25 cellular contexts compared by ENCODE assay signal in genomic region chr4:7472443-7473013, GRCh38. TPM values are rescaled to one million over a fixed set of nuclear protein-coding genes. Genes with fewer than 3 reads are reported as not detected.
A peak's percentile ranks its signal among the peaks of the same experiment; 100 is the strongest.
DNase-seq lines count a peak whose midpoint lies in the region; ATAC-seq and TF ChIP-seq lines count a peak whose summit lies in the region.
"Had no signal": no experiment of that assay in that cellular context is flagged by ENCODE, and none has a peak within 500 bp of the region (broad histone marks: within the 10 kb centered on the region; RNA-seq: fewer than 3 reads in every experiment).

No MANE protein-coding gene starts in this region.

- H3K27ac Mint-ChIP-seq in chondrocyte (ENCODE audit: unreplicated experiment) (no peak overlapping the region), nephron (peak overlapping the region in 1 of 3 experiments; percentile 42), MCF 10A (ENCODE audit: low read depth, unreplicated experiment) (no peak overlapping the region)
- H3K27ac Mint-ChIP-seq: activated CD4-positive, alpha-beta T cell treated with anti-CD3 and anti-CD28 coated beads, Interleukin-2, amount 10 ng/mL, durations not matched to agents 24 days and 14 days had no signal

- peak; percentile 43 for DNase-seq in Right ventricle myocardium inferior (ENCODE audit: missing footprints)
- no peak for DNase-seq in cardiac septum (ENCODE audit: low spot score)
- no peak for DNase-seq in chondrocyte (ENCODE audit: low spot score)
- no peak for DNase-seq in MCF 10A (ENCODE audit: unreplicated experiment)
- no peak for DNase-seq in GM19240 (ENCODE audit: insufficient read length, low spot score)
- DNase-seq: activated CD4-positive, alpha-beta T cell treated with anti-CD3 and anti-CD28 coated beads, Interleukin-2, amount 10 ng/mL, durations not matched to agents 24 days and 14 days; activated CD8-positive, alpha-beta memory T cell treated with anti-CD3 and anti-CD28 coated beads for 24 hours; activated effector memory CD4-positive, alpha-beta T cell treated with Interleukin-2 at 50 U/mL for 16 hours; activated T-cell treated with anti-CD3 and anti-CD28 coated beads for 4 hours; DMS 273 treated with DMSO at 0.1 percent for 48 hours; hypothalamus; KBM-7; left ventricle myocardium inferior; mesenchymal stem cell; NCI-H1105; NCI-H2081 treated with DMSO at 0.1 percent for 48 hours; NCI-H446 treated with DMSO at 0.1 percent for 48 hours; posterior cingulate gyrus; stimulated activated CD4-positive, alpha-beta T cell treated with anti-CD3 and anti-CD28 coated beads, Interleukin-4, amount 100 ng/mL, for 1 hour; stomach had no signal

- H3K4me1 Mint-ChIP-seq in chondrocyte (ENCODE audit: low read depth): no peaks in the 10 kb centered on the region
- H3K4me1 Mint-ChIP-seq in nephron: peaks cover 27% of the 10 kb centered on the region
- no peaks in the 10 kb centered on the region for H3K4me1 Mint-ChIP-seq in MCF 10A (ENCODE audit: insufficient read depth, unreplicated experiment)
- H3K4me1 Mint-ChIP-seq: activated CD4-positive, alpha-beta T cell treated with anti-CD3 and anti-CD28 coated beads, Interleukin-2, amount 10 ng/mL, durations not matched to agents 24 days and 14 days had no signal

- H3K4me3 Mint-ChIP-seq in chondrocyte (ENCODE audit: unreplicated experiment) (no peak overlapping the region), nephron (no peak overlapping the region), MCF 10A (ENCODE audit: unreplicated experiment) (no peak overlapping the region)
- H3K4me3 Mint-ChIP-seq: activated CD4-positive, alpha-beta T cell treated with anti-CD3 and anti-CD28 coated beads, Interleukin-2, amount 10 ng/mL, durations not matched to agents 24 days and 14 days had no signal

- CTCF ChIA-PET in MCF 10A (lab: Yijun Ruan, JAX): no interaction called here

- H3K36me3 Mint-ChIP-seq in chondrocyte (ENCODE audit: low read depth) (no peaks in the 10 kb centered on the region), nephron (ENCODE audit: low read depth) (no peaks in the 10 kb centered on the region), MCF 10A (ENCODE audit: insufficient read depth, unreplicated experiment) (no peaks in the 10 kb centered on the region)
- H3K36me3 Mint-ChIP-seq: activated naive CD4-positive, alpha-beta T cell treated with anti-CD3 and anti-CD28 coated beads, Interleukin-2, amount 50 U/mL, for 72 hours had no signal

- POLR2A ChIA-PET in MCF 10A (lab: Yijun Ruan, JAX): no interaction called here

- no TSS peak for BruUV-seq in MCF 10A (replicated peaks; lab: Mats Ljungman, UMichigan)

- TF ChIP-seq CTCF in chondrocyte (IDR thresholded peaks at IDR 0.05) (peak; percentile 22), nephron (IDR thresholded peaks at IDR 0.05; ENCODE audit: unreplicated experiment in 3 of 3) (peak in 2 of 3 experiments; percentile 19 to 31), MCF 10A (IDR thresholded peaks at IDR 0.05; ENCODE audit: unreplicated experiment) (no peak)

- ATAC-seq in Right ventricle myocardium inferior (no peak), GM19351 (IDR thresholded peaks at IDR 0.05; ENCODE audit: unreplicated experiment) (no peak)
- ATAC-seq: activated naive CD4-positive, alpha-beta T cell treated with anti-CD3 and anti-CD28 coated beads, Interleukin-2, amount 50 U/mL, for 72 hours had no signal

- H3K9me3 Mint-ChIP-seq in chondrocyte (ENCODE audit: low read depth) (no peaks in the 10 kb centered on the region), nephron (no peaks in the 10 kb centered on the region), MCF 10A (ENCODE audit: unreplicated experiment) (no peaks in the 10 kb centered on the region)
- H3K9me3 Mint-ChIP-seq: activated CD4-positive, alpha-beta T cell treated with anti-CD3 and anti-CD28 coated beads, Interleukin-2, amount 10 ng/mL, durations not matched to agents 24 days and 14 days; activated naive CD4-positive, alpha-beta T cell treated with anti-CD3 and anti-CD28 coated beads, Interleukin-2, amount 50 U/mL, for 72 hours had no signal

- peaks cover 51% of the 10 kb centered on the region for H3K27me3 Mint-ChIP-seq in chondrocyte (ENCODE audit: low read depth)
- H3K27me3 Mint-ChIP-seq in nephron (ENCODE audit: low read depth): peaks cover 15% of the 10 kb centered on the region
- H3K27me3 Mint-ChIP-seq in MCF 10A (ENCODE audit: insufficient read depth, unreplicated experiment): peaks cover 60% of the 10 kb centered on the region

- intact Hi-C loops in Right ventricle myocardium inferior (cut with DNase I): no loop called here
- intact Hi-C loops in cardiac septum (cut with DNase I): no loop called here
- intact Hi-C loops in MCF 10A (cut with micrococcal nuclease): no loop called here

RNA-seq across cellular contexts. Expression of gene PSAPL1, which starts 37.8 kb away (rescaled TPM):
- not detected for total RNA-seq in Right ventricle myocardium inferior
- not detected for total RNA-seq in cardiac septum
- total RNA-seq in chondrocyte: not detected in 3 replicates
- total RNA-seq in MCF 10A (2022): not detected in 2 replicates
- total RNA-seq: activated CD4-positive, alpha-beta T cell treated with anti-CD3 and anti-CD28 coated beads, Interleukin-2, amount 10 ng/mL, durations not matched to agents 24 days and 14 days; activated naive CD4-positive, alpha-beta T cell treated with anti-CD3 and anti-CD28 coated beads, Interleukin-2, amount 50 U/mL, for 72 hours; left ventricle myocardium inferior; M059J; SK-MEL-5 had no signal
